23 cellular contexts compared by ENCODE assay signal in the genomic region with DNA sequence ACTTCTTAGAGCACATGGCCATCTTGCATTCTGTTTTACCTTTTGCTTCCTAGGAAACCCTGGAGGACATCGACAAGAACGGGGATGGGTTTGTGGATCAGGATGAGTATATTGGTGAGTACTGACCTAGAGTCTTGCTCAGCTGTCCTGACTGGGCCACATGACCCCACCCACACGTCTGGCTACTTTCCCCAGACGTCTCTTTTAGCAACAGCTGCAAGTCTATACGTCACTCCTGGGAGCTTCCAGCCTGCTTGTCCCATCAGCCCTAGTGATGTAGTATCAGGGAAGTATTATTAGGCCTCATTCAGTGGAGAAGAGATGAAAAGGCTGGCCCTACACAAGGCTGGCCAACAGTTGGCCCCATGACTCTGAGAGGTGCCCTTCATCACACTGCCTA. TPM values are rescaled to one million over a fixed set of nuclear protein-coding genes. Genes with fewer than 3 reads are reported as not detected.
DNase-seq lines count a peak whose midpoint lies in the region; ATAC-seq and TF ChIP-seq lines count a peak whose summit lies in the region.
"Had no signal": no experiment of that assay in that cellular context is flagged by ENCODE, and none has a peak within 500 bp of the region (broad histone marks: within the 10 kb centered on the region; RNA-seq: fewer than 3 reads in every experiment).

No MANE protein-coding gene starts in this region.

- H3K9me3 Mint-ChIP-seq in chondrocyte (ENCODE audit: low read depth) (no peaks in the 10 kb centered on the region), nephron (no peaks in the 10 kb centered on the region)
- H3K9me3 Mint-ChIP-seq: CD8-positive, alpha-beta T cell had no signal

- H3K4me1 ChIP-seq in left ventricle myocardium inferior (peaks cover 24% of the 10 kb centered on the region), right atrium auricular region (peaks cover 0 to 4% of the 10 kb centered on the region in 2 donors), upper lobe of right lung (peaks cover 3% of the 10 kb centered on the region)

- H3K4me1 Mint-ChIP-seq in chondrocyte (ENCODE audit: low read depth) (peaks cover 14% of the 10 kb centered on the region), nephron (peaks cover 47% of the 10 kb centered on the region)

- H3K27ac Mint-ChIP-seq in chondrocyte (ENCODE audit: unreplicated experiment) (peak overlapping the region; percentile 9), nephron (peak overlapping the region; percentile 63 to 78 (median 78))
- H3K27ac Mint-ChIP-seq: CD8-positive, alpha-beta T cell had no signal

- TF ChIP-seq CTCF in left ventricle myocardium inferior (IDR thresholded peaks at IDR 0.05; ENCODE audit: borderline replicate concordance) (no peak), right atrium auricular region (IDR thresholded peaks at IDR 0.05) (no peak), chondrocyte (IDR thresholded peaks at IDR 0.05) (no peak), nephron (IDR thresholded peaks at IDR 0.05; ENCODE audit: unreplicated experiment in 3 of 3) (no peak), upper lobe of right lung (IDR thresholded peaks at IDR 0.05) (no peak)

- H3K27me3 Mint-ChIP-seq in chondrocyte (ENCODE audit: low read depth): no peaks in the 10 kb centered on the region
- H3K27me3 Mint-ChIP-seq in nephron (ENCODE audit: low read depth): no peaks in the 10 kb centered on the region

- no peaks in the 10 kb centered on the region for H3K9me3 ChIP-seq in left ventricle myocardium inferior (replicated peaks)
- no peaks in the 10 kb centered on the region for H3K9me3 ChIP-seq in right atrium auricular region
- no peaks in the 10 kb centered on the region for H3K9me3 ChIP-seq in upper lobe of right lung

- DNase-seq in left ventricle myocardium inferior: no peak
- DNase-seq in right atrium auricular region (ENCODE audit: low spot score): no peak
- DNase-seq in chondrocyte (ENCODE audit: low spot score): no peak
- no peak for DNase-seq in upper lobe of right lung
- no peak for DNase-seq in DMS153 treated with DMSO at 0.1 percent for 48 hours (lab: John Stamatoyannopoulos, UW; ENCODE audit: unreplicated experiment)
- DNase-seq in effector CD4-positive, alpha-beta T cell: no peak
- DNase-seq: AML-193; C1 segment of cervical spinal cord; CD8-positive, alpha-beta T cell; GOT3; HCEC 1CT; MM.1S; NCI-H1048; NCI-H1436; NCI-H187 treated with DMSO at 0.1 percent for 48 hours; NCI-H2107; NCI-H69; PC-9; RPMI8226; SHP77 treated with DMSO at 0.1 percent for 48 hours had no signal

- H3K27me3 ChIP-seq in left ventricle myocardium inferior (ENCODE audit: low read depth) (no peaks in the 10 kb centered on the region), right atrium auricular region (no peaks in the 10 kb centered on the region), upper lobe of right lung (no peaks in the 10 kb centered on the region)

- H3K4me3 ChIP-seq in left ventricle myocardium inferior (no peak overlapping the region), right atrium auricular region (no peak overlapping the region), upper lobe of right lung (no peak overlapping the region)
- H3K4me3 ChIP-seq: K562, PC-9 had no signal

- H3K36me3 Mint-ChIP-seq in chondrocyte (ENCODE audit: low read depth) (peaks cover 61% of the 10 kb centered on the region), nephron (ENCODE audit: low read depth) (peaks cover 86% of the 10 kb centered on the region)

- H3K4me3 Mint-ChIP-seq in chondrocyte (ENCODE audit: unreplicated experiment) (no peak overlapping the region), nephron (no peak overlapping the region)
- H3K4me3 Mint-ChIP-seq: CD8-positive, alpha-beta T cell had no signal

- H3K27ac ChIP-seq in left ventricle myocardium inferior (replicated peaks) (peak overlapping the region; percentile 7), right atrium auricular region (no peak overlapping the region), upper lobe of right lung (no peak overlapping the region)
- H3K27ac ChIP-seq: PC-9 had no signal

- ATAC-seq in upper lobe of right lung: peak; percentile 40
- ATAC-seq in GM21360 (IDR thresholded peaks at IDR 0.05; ENCODE audit: unreplicated experiment): no peak
- ATAC-seq: CD8-positive, alpha-beta T cell; K562 had no signal

- intact Hi-C loops in left ventricle myocardium inferior (cut with micrococcal nuclease) (no loop called here), upper lobe of right lung (cut with DNase I) (no loop called here)

- H3K36me3 ChIP-seq in left ventricle myocardium inferior (peaks cover 74% of the 10 kb centered on the region), right atrium auricular region (peaks cover 53% of the 10 kb centered on the region), upper lobe of right lung (peaks cover 75% of the 10 kb centered on the region)

RNA-seq across cellular contexts. Expression of gene RCN1, which starts 9.6 kb away (rescaled TPM):
- total RNA-seq in left ventricle myocardium inferior (24.6 TPM), right atrium auricular region (10 to 100 TPM; 27.7 to 29.7 TPM), chondrocyte (154 to 232 TPM (median 221 TPM) in 3 replicates), upper lobe of right lung (86.8 TPM)
